ENCODE assay signal across 28 cellular contexts in genomic region chr3:28901029-28901428, GRCh38.
DNase-seq lines count a peak whose midpoint lies in the region; ATAC-seq and TF ChIP-seq lines count a peak whose summit lies in the region.
"Had no signal": no experiment of that assay in that cellular context is flagged by ENCODE, and none has a peak within 500 bp of the region (broad histone marks: within the 10 kb centered on the region; RNA-seq: fewer than 3 reads in every experiment).

No MANE protein-coding gene starts in this region.

- POLR2A ChIA-PET in MCF 10A (lab: Yijun Ruan, JAX): interaction anchor here (0.8 to 1.2 kb wide), 5 partner anchors 10 to 562 kb away, joined by 3 to 5 read pairs (median 3); no protein-coding TSS in a partner anchor

- no peak overlapping the region for H3K4me2 ChIP-seq in mammary epithelial cell (ENCODE audit: insufficient read depth, low read depth, low read length)

- no peak overlapping the region for H3K9ac ChIP-seq in mammary epithelial cell (ENCODE audit: insufficient read depth, low read length)

- H3K27ac ChIP-seq in mammary epithelial cell (ENCODE audit: insufficient read depth, low read depth, low read length) (no peak overlapping the region), lung (ENCODE audit: low read depth in 1 of 2, low read length in 1 of 2) (no peak overlapping the region), upper lobe of right lung (peak overlapping the region; percentile 24)
- H3K27ac ChIP-seq: ascending aorta, thoracic aorta had no signal

- no TSS peak for BruUV-seq in MCF 10A (replicated peaks; lab: Mats Ljungman, UMichigan)
- no TSS peak for BruUV-seq in mammary epithelial cell (replicated peaks; lab: Mats Ljungman, UMichigan)

- dilution Hi-C loops in mammary epithelial cell (cut with HindIII; ENCODE audit: low sequenced_read_pairs): no loop called here

- TF ChIP-seq CTCF in MCF 10A (IDR thresholded peaks at IDR 0.05; ENCODE audit: unreplicated experiment) (no peak), mammary epithelial cell (conservative IDR thresholded peaks at IDR 0.05 in 1 of 2, IDR thresholded peaks at IDR 0.05 in 1 of 2; ENCODE audit: extremely low read depth in 1 of 2, insufficient read depth in 1 of 2, low read depth in 1 of 2, low read length in 2 of 2) (no peak), lung (IDR thresholded peaks at IDR 0.05; ENCODE audit: control extremely low read depth, extremely low read depth) (no peak), upper lobe of right lung (IDR thresholded peaks at IDR 0.05) (no peak)

- CTCF ChIA-PET in MCF 10A (lab: Yijun Ruan, JAX) (interaction anchor here (0.7 kb wide), 1 partner anchor 234 kb away, joined by 3 read pairs; no protein-coding TSS in a partner anchor), mammary epithelial cell (lab: Charles Lee; ENCODE audit: low non-redundant PET) (no interaction called here)

- H4K20me1 ChIP-seq in mammary epithelial cell (ENCODE audit: insufficient read depth, low read length): no peaks in the 10 kb centered on the region

- peaks cover 14% of the 10 kb centered on the region for H3K4me1 Mint-ChIP-seq in MCF 10A (ENCODE audit: insufficient read depth, unreplicated experiment)
- H3K4me1 Mint-ChIP-seq: nephron; stimulated activated naive B cell treated with anti-CD40 and anti-IgM and Interleukin-4, amounts not matched to agents 10 μg/mL and 1 μg/mL and 100 μg/mL, for 72 hours had no signal

- no peak overlapping the region for H2AFZ ChIP-seq in mammary epithelial cell (ENCODE audit: low read depth, low read length)

- intact Hi-C loops in MCF 10A (cut with micrococcal nuclease): no loop called here
- intact Hi-C loops in mammary epithelial cell (cut with micrococcal nuclease): no loop called here
- intact Hi-C loops in upper lobe of right lung (cut with DNase I): no loop called here
- intact Hi-C loops in posterior vena cava (cut with DNase I): no loop called here

- H3K4me1 ChIP-seq in mammary epithelial cell (ENCODE audit: insufficient read depth, low read length) (no peaks in the 10 kb centered on the region), lung (ENCODE audit: control insufficient read depth in 2 of 2, insufficient read depth in 2 of 2, low read length in 2 of 2) (peaks cover 0 to 1% of the 10 kb centered on the region in 2 donors), upper lobe of right lung (peaks cover 10% of the 10 kb centered on the region)
- H3K4me1 ChIP-seq: ascending aorta had no signal

- H3K4me3 ChIP-seq in mammary epithelial cell (replicated peaks in 1 of 3; ENCODE audit: insufficient read depth in 1 of 3, low read depth in 2 of 3, low read length in 3 of 3) (no peak overlapping the region), lung (no peak overlapping the region), upper lobe of right lung (no peak overlapping the region)
- H3K4me3 ChIP-seq: ascending aorta, skin epidermis, thoracic aorta had no signal

- in situ Hi-C loops in mammary epithelial cell (cut with MboI; ENCODE audit: low sequenced_read_pairs in 2 of 2): no loop called here

- no peaks in the 10 kb centered on the region for H3K79me2 ChIP-seq in mammary epithelial cell (ENCODE audit: insufficient read depth, low read length)

- H3K9me3 ChIP-seq in mammary epithelial cell (replicated peaks; ENCODE audit: insufficient read depth, low read length) (no peaks in the 10 kb centered on the region), lung (ENCODE audit: control insufficient read depth in 2 of 2, insufficient read depth in 1 of 2, low read length in 1 of 2) (peaks cover 0 to 4% of the 10 kb centered on the region in 2 donors), upper lobe of right lung (no peaks in the 10 kb centered on the region)
- H3K9me3 ChIP-seq: ascending aorta, thoracic aorta had no signal

- H3K27me3 Mint-ChIP-seq in MCF 10A (ENCODE audit: insufficient read depth, unreplicated experiment): no peaks in the 10 kb centered on the region

- H3K27ac Mint-ChIP-seq in MCF 10A (ENCODE audit: low read depth, unreplicated experiment): peak overlapping the region; percentile 44
- H3K27ac Mint-ChIP-seq: activated T-cell treated with anti-CD3 and anti-CD28 coated beads, Interleukin-2, amount 50 U/mL, for 72 hours; nephron; stimulated activated naive B cell treated with anti-CD40 and anti-IgM and Interleukin-4, amounts not matched to agents 10 μg/mL and 1 μg/mL and 100 μg/mL, for 72 hours had no signal

- ATAC-seq in esophagus mucosa (peak; percentile 11), lung (ENCODE audit: insufficient read depth, low FRiP score) (no peak), upper lobe of right lung (peak; percentile 40), HG02870 (IDR thresholded peaks at IDR 0.05; ENCODE audit: unreplicated experiment) (no peak)
- ATAC-seq: activated T-cell treated with anti-CD3 and anti-CD28 coated beads, Interleukin-2, amount 50 U/mL, for 72 hours; left colon; PC-3; stimulated activated naive B cell treated with anti-CD40 and anti-IgM and Interleukin-4, amounts not matched to agents 10 μg/mL and 1 μg/mL and 100 μg/mL, for 72 hours had no signal

- H3K27me3 ChIP-seq in mammary epithelial cell (ENCODE audit: insufficient read depth, low read length) (no peaks in the 10 kb centered on the region), lung (ENCODE audit: control insufficient read depth, insufficient read depth) (no peaks in the 10 kb centered on the region), upper lobe of right lung (no peaks in the 10 kb centered on the region)
- H3K27me3 ChIP-seq: ascending aorta had no signal

- H3K36me3 Mint-ChIP-seq in MCF 10A (ENCODE audit: insufficient read depth, unreplicated experiment): no peaks in the 10 kb centered on the region
- H3K36me3 Mint-ChIP-seq: stimulated activated naive B cell treated with anti-CD40 and anti-IgM and Interleukin-4, amounts not matched to agents 10 μg/mL and 1 μg/mL and 100 μg/mL, for 72 hours had no signal

- no peaks in the 10 kb centered on the region for H3K9me3 Mint-ChIP-seq in MCF 10A (ENCODE audit: unreplicated experiment)

- no peak overlapping the region for H3K4me3 Mint-ChIP-seq in MCF 10A (ENCODE audit: unreplicated experiment)
- H3K4me3 Mint-ChIP-seq: activated T-cell treated with anti-CD3 and anti-CD28 coated beads, Interleukin-2, amount 50 U/mL, for 72 hours; nephron; stimulated activated naive B cell treated with anti-CD40 and anti-IgM and Interleukin-4, amounts not matched to agents 10 μg/mL and 1 μg/mL and 100 μg/mL, for 72 hours had no signal

- no peaks in the 10 kb centered on the region for H3K36me3 ChIP-seq in mammary epithelial cell (ENCODE audit: insufficient read depth, low read length)
- H3K36me3 ChIP-seq in lung (ENCODE audit: control insufficient read depth in 2 of 2, insufficient read depth in 2 of 2, low read length in 2 of 2): no peaks in the 10 kb centered on the region
- no peaks in the 10 kb centered on the region for H3K36me3 ChIP-seq in upper lobe of right lung
- H3K36me3 ChIP-seq: ascending aorta, thoracic aorta had no signal

- DNase-seq in MCF 10A (ENCODE audit: unreplicated experiment): peak; percentile 76
- DNase-seq in mammary epithelial cell: no peak
- DNase-seq in lung (ENCODE audit: low spot score): peak; percentile 68
- DNase-seq in upper lobe of right lung: no peak
- DNase-seq in activated effector memory CD4-positive, alpha-beta T cell treated with Interleukin-2 at 50 U/mL for 16 hours: no peak
- no peak for DNase-seq in posterior vena cava (ENCODE audit: low spot score)
- DNase-seq: 8988T; activated CD4-positive, alpha-beta T cell treated with anti-CD3 and anti-CD28 coated beads for 4 hours; activated naive CD4-positive, alpha-beta T cell treated with anti-CD3 and anti-CD28 coated beads, Interleukin-2, amount 50 U/mL, for 16 hours; activated T-cell treated with anti-CD3 and anti-CD28 coated beads, Interleukin-2, amount 50 U/mL, for 72 hours; cerebellar nuclear complex; DND-41; GOT3; left colon; midbrain; MV-4-11; NCI-H1694 treated with DMSO at 0.1 percent for 48 hours; NCI-H2227 treated with DMSO at 0.1 percent for 48 hours; NCI-H82; PC-3; SIG-M5; stimulated activated naive B cell treated with anti-CD40 and anti-IgM and Interleukin-4, amounts not matched to agents 10 μg/mL and 1 μg/mL and 100 μg/mL, for 72 hours had no signal

Comparison
In these comparisons a context has a peak if more than half of its experiments do, and no peak if none do; other contexts are left out.
1. DNase-seq: peak in MCF 10A (single experiment) and lung (single experiment); none in mammary epithelial cell (single experiment), upper lobe of right lung (single experiment), activated effector memory CD4-positive, alpha-beta T cell treated with Interleukin-2 at 50 U/mL for 16 hours (single experiment) and posterior vena cava (single experiment).
2. ATAC-seq: peak in esophagus mucosa (single experiment) and upper lobe of right lung (single experiment); none in lung (single experiment) and HG02870 (single experiment).